Comparison of ENCODE assay signal across 1 cellular context in the genomic region with DNA sequence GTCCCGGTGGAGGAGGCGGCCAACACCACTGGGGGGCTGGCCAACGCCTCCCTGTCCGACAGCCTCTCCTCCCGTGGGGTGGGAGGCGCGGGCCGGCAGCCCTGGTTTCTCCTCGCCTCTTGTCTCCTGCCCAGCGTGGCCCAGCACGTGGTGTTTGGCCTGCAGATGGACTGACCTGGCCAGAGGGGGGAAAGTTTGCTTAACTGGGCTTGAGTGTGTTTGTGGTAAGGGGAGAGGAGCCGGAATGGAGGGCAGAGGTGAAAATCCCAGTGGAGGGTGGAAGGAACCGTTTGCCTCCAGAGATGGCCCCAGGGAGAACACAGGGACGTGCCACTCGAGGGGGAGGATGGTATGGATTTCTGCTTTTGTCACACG.
A peak's percentile ranks its signal among the peaks of the same experiment; 100 is the strongest.
TF ChIP-seq lines count a peak whose summit lies in the region.

No MANE protein-coding gene starts in this region.

TF ChIP-seq in WTC11, 78 proteins besides CTCF, POLR2A, EP300 and RAD21 (continued from another document):
- TF ChIP-seq, protein P1, sequence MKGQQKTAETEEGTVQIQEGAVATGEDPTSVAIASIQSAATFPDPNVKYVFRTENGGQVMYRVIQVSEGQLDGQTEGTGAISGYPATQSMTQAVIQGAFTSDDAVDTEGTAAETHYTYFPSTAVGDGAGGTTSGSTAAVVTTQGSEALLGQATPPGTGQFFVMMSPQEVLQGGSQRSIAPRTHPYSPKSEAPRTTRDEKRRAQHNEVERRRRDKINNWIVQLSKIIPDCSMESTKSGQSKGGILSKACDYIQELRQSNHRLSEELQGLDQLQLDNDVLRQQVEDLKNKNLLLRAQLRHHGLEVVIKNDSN (CRISPR knock-in tag; IDR thresholded peaks at IDR 0.05): 0 out of 2 replicates have a peak, but pooled peaks have one; percentile 32
- no peak for TF ChIP-seq ZNF396 (CRISPR knock-in tag; IDR thresholded peaks at IDR 0.05; ENCODE audit: borderline replicate concordance)
- TF ChIP-seq, protein P2, sequence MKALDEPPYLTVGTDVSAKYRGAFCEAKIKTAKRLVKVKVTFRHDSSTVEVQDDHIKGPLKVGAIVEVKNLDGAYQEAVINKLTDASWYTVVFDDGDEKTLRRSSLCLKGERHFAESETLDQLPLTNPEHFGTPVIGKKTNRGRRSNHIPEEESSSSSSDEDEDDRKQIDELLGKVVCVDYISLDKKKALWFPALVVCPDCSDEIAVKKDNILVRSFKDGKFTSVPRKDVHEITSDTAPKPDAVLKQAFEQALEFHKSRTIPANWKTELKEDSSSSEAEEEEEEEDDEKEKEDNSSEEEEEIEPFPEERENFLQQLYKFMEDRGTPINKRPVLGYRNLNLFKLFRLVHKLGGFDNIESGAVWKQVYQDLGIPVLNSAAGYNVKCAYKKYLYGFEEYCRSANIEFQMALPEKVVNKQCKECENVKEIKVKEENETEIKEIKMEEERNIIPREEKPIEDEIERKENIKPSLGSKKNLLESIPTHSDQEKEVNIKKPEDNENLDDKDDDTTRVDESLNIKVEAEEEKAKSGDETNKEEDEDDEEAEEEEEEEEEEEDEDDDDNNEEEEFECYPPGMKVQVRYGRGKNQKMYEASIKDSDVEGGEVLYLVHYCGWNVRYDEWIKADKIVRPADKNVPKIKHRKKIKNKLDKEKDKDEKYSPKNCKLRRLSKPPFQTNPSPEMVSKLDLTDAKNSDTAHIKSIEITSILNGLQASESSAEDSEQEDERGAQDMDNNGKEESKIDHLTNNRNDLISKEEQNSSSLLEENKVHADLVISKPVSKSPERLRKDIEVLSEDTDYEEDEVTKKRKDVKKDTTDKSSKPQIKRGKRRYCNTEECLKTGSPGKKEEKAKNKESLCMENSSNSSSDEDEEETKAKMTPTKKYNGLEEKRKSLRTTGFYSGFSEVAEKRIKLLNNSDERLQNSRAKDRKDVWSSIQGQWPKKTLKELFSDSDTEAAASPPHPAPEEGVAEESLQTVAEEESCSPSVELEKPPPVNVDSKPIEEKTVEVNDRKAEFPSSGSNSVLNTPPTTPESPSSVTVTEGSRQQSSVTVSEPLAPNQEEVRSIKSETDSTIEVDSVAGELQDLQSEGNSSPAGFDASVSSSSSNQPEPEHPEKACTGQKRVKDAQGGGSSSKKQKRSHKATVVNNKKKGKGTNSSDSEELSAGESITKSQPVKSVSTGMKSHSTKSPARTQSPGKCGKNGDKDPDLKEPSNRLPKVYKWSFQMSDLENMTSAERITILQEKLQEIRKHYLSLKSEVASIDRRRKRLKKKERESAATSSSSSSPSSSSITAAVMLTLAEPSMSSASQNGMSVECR (CRISPR knock-in tag; IDR thresholded peaks at IDR 0.05; ENCODE audit: borderline replicate concordance): no peak
- TF ChIP-seq, protein P3, sequence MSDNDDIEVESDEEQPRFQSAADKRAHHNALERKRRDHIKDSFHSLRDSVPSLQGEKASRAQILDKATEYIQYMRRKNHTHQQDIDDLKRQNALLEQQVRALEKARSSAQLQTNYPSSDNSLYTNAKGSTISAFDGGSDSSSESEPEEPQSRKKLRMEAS (CRISPR knock-in tag; IDR thresholded peaks at IDR 0.05): peak; percentile 75
